In the genomic region with DNA sequence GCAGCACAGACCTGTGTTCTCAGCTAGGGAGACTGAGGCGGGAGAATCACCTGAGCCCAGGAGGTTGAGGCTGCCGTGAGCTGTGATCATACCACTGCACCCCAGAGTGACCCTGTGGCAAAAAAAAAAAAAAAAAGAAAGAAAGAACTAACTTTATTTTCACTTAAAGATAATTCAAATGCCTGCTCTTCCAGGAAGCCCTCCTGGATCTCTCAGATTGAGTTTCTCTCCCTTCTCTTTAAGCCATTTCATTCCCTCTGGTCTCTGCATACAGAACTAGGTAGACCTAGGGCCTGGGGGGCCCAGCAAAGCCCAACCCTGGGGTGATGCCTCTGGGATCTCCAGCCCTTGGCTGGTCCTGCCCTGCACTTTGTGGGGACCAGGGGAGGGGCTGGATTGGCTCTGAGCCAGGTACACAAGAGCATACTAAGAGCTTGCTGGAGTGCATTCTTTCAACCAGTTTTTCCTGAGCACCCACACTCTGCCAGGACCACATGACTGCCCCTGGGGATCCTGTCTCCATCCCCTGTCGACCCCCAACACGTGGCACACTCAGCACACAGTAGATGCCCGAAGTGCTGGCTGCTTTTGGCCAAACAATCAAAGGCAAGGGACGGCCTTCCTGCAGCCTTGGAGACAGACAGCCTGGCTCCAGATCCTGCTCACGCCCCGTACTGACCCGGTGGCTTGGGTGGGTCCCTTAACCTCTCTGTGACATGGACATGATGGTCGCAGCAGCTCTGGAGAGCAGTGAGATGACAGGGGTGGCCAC, we compare ENCODE assay signal across 12 cellular contexts. TPM values are rescaled to one million over a fixed set of nuclear protein-coding genes. Genes with fewer than 3 reads are reported as not detected.
DNase-seq lines count a peak whose midpoint lies in the region; ATAC-seq, FAIRE-seq and TF ChIP-seq lines count a peak whose summit lies in the region.
"Had no signal": no experiment of that assay in that cellular context is flagged by ENCODE, and none has a peak within 500 bp of the region (broad histone marks: within the 10 kb centered on the region; RNA-seq: fewer than 3 reads in every experiment).

No MANE protein-coding gene starts in this region.

- CTCF ChIA-PET in HCT116 (lab: Charles Lee): interaction anchor here (0.6 kb wide), 1 partner anchor 9 kb away, joined by 3 read pairs; no protein-coding TSS in a partner anchor
- CTCF ChIA-PET in K562 (lab: Yijun Ruan, JAX; ENCODE audit: low intra/inter-chr PET ratio): interaction anchor here (0.6 kb wide), 1 partner anchor 55 kb away, joined by 3 read pairs; no protein-coding TSS in a partner anchor

- no peak for TF ChIP-seq EP300 in K562 (IDR thresholded peaks at IDR 0.05; ENCODE audit: low read length)

- peak overlapping the region; percentile 74 for H2AFZ ChIP-seq in HCT116 (ENCODE audit: low read depth, low read length, poor library complexity, severe bottlenecking)
- H2AFZ ChIP-seq in K562 (ENCODE audit: low read depth, low read length): no peak overlapping the region
- H2AFZ ChIP-seq in hepatocyte: no peak overlapping the region

- FAIRE-seq in K562 (lab: Jason Lieb, UNC): no peak

- TF ChIP-seq CTCF in HCT116 (IDR thresholded peaks at IDR 0.05 in 2 of 3, conservative IDR thresholded peaks at IDR 0.05 in 1 of 3; ENCODE audit: borderline replicate concordance in 1 of 3, insufficient read depth in 1 of 3, low read depth in 2 of 3, low read length in 2 of 3): no peak
- no peak for TF ChIP-seq CTCF in K562 (IDR thresholded peaks at IDR 0.05 in 2 of 3, conservative IDR thresholded peaks at IDR 0.05 in 1 of 3; ENCODE audit: insufficient read depth in 2 of 3, low read depth in 1 of 3, low read length in 3 of 3)
- TF ChIP-seq CTCF in hepatocyte (IDR thresholded peaks at IDR 0.05; ENCODE audit: poor library complexity): no peak

- RAD21 ChIA-PET in HCT116 (lab: Charles Lee; ENCODE audit: low non-redundant PET in 1 of 2, low total read pairs in 2 of 2, uncharacterized antibody in 2 of 2, unreplicated experiment in 2 of 2): no interaction called here

- POLR2A ChIA-PET in HCT116 (lab: Charles Lee): no interaction called here
- POLR2A ChIA-PET in K562 (lab: Yijun Ruan, JAX): no interaction called here

- TF ChIP-seq POLR2A in HCT116 (IDR thresholded peaks at IDR 0.05; ENCODE audit: borderline replicate concordance, extremely low read depth, insufficient read depth, insufficient read length) (no peak), K562 (conservative IDR thresholded peaks at IDR 0.05) (no peak)

- H3K9ac ChIP-seq in HCT116 (ENCODE audit: low read length) (no peak overlapping the region), K562 (ENCODE audit: insufficient read depth in 1 of 2, low read depth in 2 of 2, low read length in 2 of 2) (no peak overlapping the region), skeletal muscle satellite cell (ENCODE audit: low read depth, low read length) (no peak overlapping the region)

- H3K36me3 ChIP-seq in HCT116 (ENCODE audit: control insufficient read depth in 1 of 2, insufficient read depth in 2 of 2, low read length in 2 of 2) (no peaks in the 10 kb centered on the region), K562 (ENCODE audit: control insufficient read depth, insufficient read depth, low read length) (no peaks in the 10 kb centered on the region), hepatocyte (replicated peaks; ENCODE audit: insufficient read depth, low read depth) (no peaks in the 10 kb centered on the region), skeletal muscle satellite cell (ENCODE audit: insufficient read depth, low read length) (no peaks in the 10 kb centered on the region)

- H3K4me1 ChIP-seq in HCT116 (ENCODE audit: control insufficient read depth in 1 of 2, insufficient read depth in 2 of 2, low read length in 2 of 2): peaks cover 9 to 17% of the 10 kb centered on the region in 2 experiments; a peak in 3 of 4 replicates
- H3K4me1 ChIP-seq in K562 (replicated peaks in 1 of 2; ENCODE audit: control insufficient read depth in 2 of 2, insufficient read depth in 2 of 2, low read length in 2 of 2): peaks cover 0 to 19% of the 10 kb centered on the region in 2 experiments; a peak in 2 of 5 replicates
- H3K4me1 ChIP-seq in hepatocyte (ENCODE audit: insufficient read depth): peaks cover 12% of the 10 kb centered on the region
- peaks cover 23% of the 10 kb centered on the region for H3K4me1 ChIP-seq in skeletal muscle satellite cell (ENCODE audit: control insufficient read depth, insufficient read depth, low read length)

- H3K9me3 ChIP-seq in HCT116 (ENCODE audit: control insufficient read depth in 1 of 2, insufficient read depth in 1 of 2, low read depth in 1 of 2, low read length in 2 of 2) (no peaks in the 10 kb centered on the region), K562 (replicated peaks; ENCODE audit: control insufficient read depth, insufficient read depth, low read depth, low read length) (no peaks in the 10 kb centered on the region), hepatocyte (ENCODE audit: low read depth) (no peaks in the 10 kb centered on the region), skeletal muscle satellite cell (replicated peaks; ENCODE audit: low read length) (no peaks in the 10 kb centered on the region)

- TF ChIP-seq RAD21 in HCT116 (IDR thresholded peaks at IDR 0.05; ENCODE audit: low read depth) (no peak), K562 (CRISPR knock-in tag; conservative IDR thresholded peaks at IDR 0.05 in 1 of 2, IDR thresholded peaks at IDR 0.05 in 1 of 2) (no peak)

- ATAC-seq in HCT116 (peak; percentile 40), K562 (no peak), GM18870 (IDR thresholded peaks at IDR 0.05; ENCODE audit: unreplicated experiment) (no peak), HG02981 (IDR thresholded peaks at IDR 0.05; ENCODE audit: unreplicated experiment) (no peak)

- DNase-seq in HCT116 (ENCODE audit: low read depth, low spot score) (no peak), K562 (ENCODE audit: extremely low read depth in 1 of 4, low spot score in 3 of 4) (no peak), hepatocyte (ENCODE audit: low spot score) (peak; percentile 44), NCI-H82 treated with DMSO at 0.1 percent for 48 hours (lab: John Stamatoyannopoulos, UW; ENCODE audit: unreplicated experiment) (no peak), kidney tubule cell (ENCODE audit: low spot score) (no peak)
- DNase-seq: activated CD4-positive, alpha-beta memory T cell treated with anti-CD3 and anti-CD28 coated beads, Interleukin-2, amount 10 ng/mL, durations not matched to agents 7 days and 5 days; activated naive CD8-positive, alpha-beta T cell treated with anti-CD3 and anti-CD28 coated beads for 36 hours; CD4-positive, CD25-positive, alpha-beta regulatory T cell; NCI-H524 treated with DMSO at 0.1 percent for 48 hours had no signal

- no TSS peak for BruUV-seq in HCT116 (replicated peaks; lab: Mats Ljungman, UMichigan)
- no TSS peak for BruUV-seq in K562 (replicated peaks; lab: Mats Ljungman, UMichigan)

- no peaks in the 10 kb centered on the region for H3K9me1 ChIP-seq in K562 (ENCODE audit: control insufficient read depth, insufficient read depth, low read length)

- H3K79me2 ChIP-seq in HCT116 (ENCODE audit: insufficient read depth, low read length): no peaks in the 10 kb centered on the region
- H3K79me2 ChIP-seq in K562 (ENCODE audit: control insufficient read depth, insufficient read depth, low read length): no peaks in the 10 kb centered on the region
- no peaks in the 10 kb centered on the region for H3K79me2 ChIP-seq in hepatocyte

- intact Hi-C loops in HCT116 (cut with micrococcal nuclease) (no loop called here), K562 (cut with micrococcal nuclease) (no loop called here)

- peak overlapping the region; percentile 33 to 55; a peak in 3 of 4 replicates for H3K4me3 ChIP-seq in HCT116 (replicated peaks in 1 of 2; ENCODE audit: low read depth in 1 of 2, low read length in 2 of 2)
- no peak overlapping the region for H3K4me3 ChIP-seq in K562
- no peak overlapping the region for H3K4me3 ChIP-seq in hepatocyte
- H3K4me3 ChIP-seq in skeletal muscle satellite cell (ENCODE audit: low read length): peak overlapping the region; percentile 78

- H3K9me2 ChIP-seq in HCT116 (ENCODE audit: insufficient read depth) (no peaks in the 10 kb centered on the region), hepatocyte (replicated peaks; ENCODE audit: insufficient read depth) (no peaks in the 10 kb centered on the region)

- H3K27me3 ChIP-seq in HCT116 (ENCODE audit: insufficient read depth, low read length): no peaks in the 10 kb centered on the region
- H3K27me3 ChIP-seq in K562 (ENCODE audit: control insufficient read depth in 2 of 2, insufficient read depth in 2 of 2, low read length in 2 of 2): peaks cover 6 to 81% of the 10 kb centered on the region in 2 experiments; a peak in 4 of 5 replicates
- no peaks in the 10 kb centered on the region for H3K27me3 ChIP-seq in hepatocyte
- no peaks in the 10 kb centered on the region for H3K27me3 ChIP-seq in skeletal muscle satellite cell (ENCODE audit: control insufficient read depth, insufficient read depth, low read length)

- in situ Hi-C loops in K562 (cut with MboI): no loop called here

- H3K4me2 ChIP-seq in HCT116 (ENCODE audit: low read length): peak overlapping the region; percentile 74
- H3K4me2 ChIP-seq in K562 (ENCODE audit: insufficient read depth, low read length): no peak overlapping the region
- H3K4me2 ChIP-seq in hepatocyte: no peak overlapping the region
- peak overlapping the region; percentile 94 for H3K4me2 ChIP-seq in skeletal muscle satellite cell (ENCODE audit: low read length)

- WGBS in K562 (ENCODE audit: insufficient coverage, low coverage, missing lambda C conversion rate): 3% methylated on average over 6 of the region's 10 CpGs
- WGBS in hepatocyte (ENCODE audit: low lambda C conversion rate, missing lambda C conversion rate): 31% methylated on average over 10 of the region's 10 CpGs

- H3K27ac ChIP-seq in HCT116 (ENCODE audit: low read depth, low read length): no peak overlapping the region; the same call in 1 of the 2 replicates
- H3K27ac ChIP-seq in K562 (ENCODE audit: extremely low read depth, low read depth, low read length): no peak overlapping the region
- no peak overlapping the region for H3K27ac ChIP-seq in hepatocyte

- H4K20me1 ChIP-seq in HCT116 (ENCODE audit: insufficient read depth) (no peaks in the 10 kb centered on the region), K562 (replicated peaks; ENCODE audit: control insufficient read depth, insufficient read depth, low read length) (no peaks in the 10 kb centered on the region; the same call in 1 of the 2 replicates), hepatocyte (ENCODE audit: insufficient read depth, poor library complexity, severe bottlenecking) (no peaks in the 10 kb centered on the region)

RNA-seq across cellular contexts. Expression of a gene that starts 52.7 kb away (rescaled TPM):
- total RNA-seq in HCT116 (2021; ENCODE audit: unreplicated experiment): 0.76 TPM
- polyA plus RNA-seq in HCT116 (2012): 0.27 and 0.35 TPM in 2 replicates
- not detected in 2 replicates for total RNA-seq in K562 (2011; cell fraction: chromatin; rRNA removed; ENCODE audit: low replicate concordance)
- total RNA-seq in K562 (2011; cell fraction: nucleolus; rRNA removed): not detected in 2 replicates
- total RNA-seq in K562 (2011; cell fraction: nucleoplasm; rRNA removed): not detected in 2 replicates
- not detected in 2 replicates for total RNA-seq in K562 (2014; rRNA removed)
- not detected in 2 replicates for total RNA-seq in K562 (2014; rRNA removed; fragmentation: Illumina TruSeq; extraction: Trizol)
- total RNA-seq in K562 (2015; rRNA removed; fragmentation: Illumina TruSeq; extraction: Trizol): not detected in 2 replicates
- not detected in 2 replicates for total RNA-seq in K562 (2021)
- polyA plus RNA-seq in K562 (2011; rRNA removed): not detected in 2 replicates
- not detected in 2 replicates for polyA plus RNA-seq in K562 (2011; cell fraction: cytosol; rRNA removed)
- 0.04 and 0.06 TPM in 2 replicates for polyA plus RNA-seq in K562 (2011; cell fraction: nucleus; rRNA removed)
- polyA plus RNA-seq in K562 (2012): not detected in 2 replicates
- not detected in 2 replicates for polyA plus RNA-seq in K562 (2014; fragmentation: Illumina TruSeq; extraction: Trizol)
- polyA plus RNA-seq in K562 (2014; fragmentation: Nextera tagmentation; extraction: Ambion mirVana): not detected
- 0.05 TPM in 1 of 2 replicates, not detected in the other for polyA plus RNA-seq in K562 (2014; rRNA removed)
- polyA minus RNA-seq in K562 (2011; rRNA and poly(A)+ RNA removed): not detected in 2 replicates
- not detected in 2 replicates for polyA minus RNA-seq in K562 (2011; cell fraction: cytosol; rRNA and poly(A)+ RNA removed)
- polyA minus RNA-seq in K562 (2011; cell fraction: nucleus; rRNA and poly(A)+ RNA removed): not detected in 2 replicates
- total RNA-seq in hepatocyte: 0.12 and 0.47 TPM in 2 replicates
- 1.7 and 2.3 TPM in 2 replicates for polyA plus RNA-seq in hepatocyte
- 0.22 and 0.51 TPM in 2 replicates for total RNA-seq in skeletal muscle satellite cell (2012; rRNA removed)
- total RNA-seq: CD4-positive, CD25-positive, alpha-beta regulatory T cell had no signal
- polyA plus RNA-seq: CD4-positive, CD25-positive, alpha-beta regulatory T cell had no signal

RNA-seq across cellular contexts. Expression of a gene that starts 56.4 kb away (rescaled TPM):
- total RNA-seq in HCT116 (2021; ENCODE audit: unreplicated experiment) (7.4 TPM), K562 (2014; rRNA removed) (0.12 TPM in 1 of 2 replicates, not detected in the other), K562 (2014; rRNA removed; fragmentation: Illumina TruSeq; extraction: Trizol) (0.13 and 0.29 TPM in 2 replicates), K562 (2015; rRNA removed; fragmentation: Illumina TruSeq; extraction: Trizol) (0.11 and 0.14 TPM in 2 replicates), K562 (2021) (0.25 and 0.35 TPM in 2 replicates), hepatocyte (31.8 and 31.9 TPM in 2 replicates)
- polyA plus RNA-seq in HCT116 (2012): 3.6 and 5.2 TPM in 2 replicates
- 0.35 and 0.67 TPM in 2 replicates for total RNA-seq in K562 (2011; cell fraction: chromatin; rRNA removed; ENCODE audit: low replicate concordance)
- total RNA-seq in K562 (2011; cell fraction: nucleolus; rRNA removed): 0.66 TPM in 1 of 2 replicates, not detected in the other
- 0.31 and 0.73 TPM in 2 replicates for total RNA-seq in K562 (2011; cell fraction: nucleoplasm; rRNA removed)
- polyA plus RNA-seq in K562 (2011; rRNA removed) (0.07 and 0.16 TPM in 2 replicates), K562 (2014; fragmentation: Illumina TruSeq; extraction: Trizol) (0.06 and 0.07 TPM in 2 replicates), K562 (2014; fragmentation: Nextera tagmentation; extraction: Ambion mirVana) (under 1 TPM in 1 of 2 experiments, not detected in 1; 0.01 TPM), K562 (2014; rRNA removed) (0.03 and 0.77 TPM in 2 replicates), hepatocyte (21.6 and 22.9 TPM in 2 replicates)
- polyA plus RNA-seq in K562 (2011; cell fraction: cytosol; rRNA removed): 0.01 and 0.38 TPM in 2 replicates
- 0.34 TPM in 2 replicates for polyA plus RNA-seq in K562 (2011; cell fraction: nucleus; rRNA removed)
- 0.05 and 0.39 TPM in 2 replicates for polyA plus RNA-seq in K562 (2012)
- 1.0 TPM in 1 of 2 replicates, not detected in the other for polyA minus RNA-seq in K562 (2011; rRNA and poly(A)+ RNA removed)
- 1.8 TPM in 1 of 2 replicates, not detected in the other for polyA minus RNA-seq in K562 (2011; cell fraction: cytosol; rRNA and poly(A)+ RNA removed)
- polyA minus RNA-seq in K562 (2011; cell fraction: nucleus; rRNA and poly(A)+ RNA removed): 0.56 and 0.94 TPM in 2 replicates
- total RNA-seq in skeletal muscle satellite cell (2012; rRNA removed): 15.5 and 28.6 TPM in 2 replicates
- total RNA-seq: activated CD4-positive, alpha-beta memory T cell treated with anti-CD3 and anti-CD28 coated beads, Interleukin-2, amount 10 ng/mL, durations not matched to agents 7 days and 5 days; CD4-positive, CD25-positive, alpha-beta regulatory T cell had no signal
- polyA plus RNA-seq: CD4-positive, CD25-positive, alpha-beta regulatory T cell had no signal

Comparison
In these comparisons a context has a peak if more than half of its experiments do, and no peak if none do; other contexts are left out.
1. H3K4me2 ChIP-seq: peak in HCT116 (single experiment) and skeletal muscle satellite cell (single experiment); none in K562 (single experiment) and hepatocyte (single experiment).
2. H3K4me3 ChIP-seq: peak in HCT116 (2 of 2) and skeletal muscle satellite cell (single experiment); none in K562 (single experiment) and hepatocyte (single experiment).